Comparison of ENCODE assay signal across 2 cellular contexts in genomic region chr4:38759790-38760122, GRCh38.
TF ChIP-seq lines count a peak whose summit lies in the region.

No MANE protein-coding gene starts in this region.

TF ChIP-seq in GM12878, 131 proteins besides CTCF, POLR2A, EP300 and RAD21:
- TF ChIP-seq TBL1XR1 (IDR thresholded peaks at IDR 0.05; ENCODE audit: low read depth, low read length) (no peak), SMAD1 (IDR thresholded peaks at IDR 0.05; ENCODE audit: low read depth, partially characterized antibody) (peak; percentile 17), ESRRA (IDR thresholded peaks at IDR 0.05; ENCODE audit: low read length) (no peak), IKZF2 (IDR thresholded peaks at IDR 0.05) (0 out of 4 replicates have a peak, but pooled peaks of 1 of the 2 experiments have one; percentile 19), RAD51 (IDR thresholded peaks at IDR 0.05) (peak; percentile 14; the same call in 1 of the 2 replicates), ZNF384 (IDR thresholded peaks at IDR 0.05; ENCODE audit: borderline replicate concordance, low read depth, low read length) (0 out of 2 replicates have a peak, but pooled peaks have one; percentile 27), SIX5 (IDR thresholded peaks at IDR 0.05; ENCODE audit: low read depth, low read length, severe bottlenecking) (no peak), REST (IDR thresholded peaks at IDR 0.05; ENCODE audit: low read depth, low read length) (no peak), FOS (IDR thresholded peaks at IDR 0.05; ENCODE audit: borderline replicate concordance, extremely low read depth, insufficient read length) (no peak), SRF (IDR thresholded peaks at IDR 0.05; ENCODE audit: low read depth in 2 of 2, low read length in 2 of 2) (no peak), BMI1 (IDR thresholded peaks at IDR 0.05; ENCODE audit: borderline replicate concordance) (no peak), SMARCA5 (IDR thresholded peaks at IDR 0.05) (no peak), ELK1 (IDR thresholded peaks at IDR 0.05; ENCODE audit: low read depth, low read length) (no peak), HDAC6 (IDR thresholded peaks at IDR 0.05; ENCODE audit: unreplicated experiment) (no peak), CHD2 (IDR thresholded peaks at IDR 0.05; ENCODE audit: borderline replicate concordance, low read depth, low read length) (no peak), STAT3 (IDR thresholded peaks at IDR 0.05; ENCODE audit: low read depth, low read length) (no peak), RBBP5 (conservative IDR thresholded peaks at IDR 0.05) (no peak), NRF1 (conservative IDR thresholded peaks at IDR 0.05; ENCODE audit: low read depth, low read length) (no peak), MXI1 (IDR thresholded peaks at IDR 0.05; ENCODE audit: low read depth, low read length) (no peak), IKZF1 (conservative IDR thresholded peaks at IDR 0.05) (0 out of 2 replicates have a peak, but pooled peaks have one; percentile 1), PKNOX1 (IDR thresholded peaks at IDR 0.05) (no peak), ZNF217 (IDR thresholded peaks at IDR 0.05) (no peak), YBX1 (IDR thresholded peaks at IDR 0.05) (no peak)

TF ChIP-seq in neural cell, 6 proteins besides CTCF, POLR2A, EP300 and RAD21:
- no peak for TF ChIP-seq TAF1 (IDR thresholded peaks at IDR 0.05; ENCODE audit: low read depth)
- TF ChIP-seq SMC3 (conservative IDR thresholded peaks at IDR 0.05; ENCODE audit: poor library complexity): peak; percentile 19
